ENCODE assay signal across 40 cellular contexts in genomic region chr17:45958307-45958706, GRCh38. TPM values are rescaled to one million over a fixed set of nuclear protein-coding genes. Genes with fewer than 3 reads are reported as not detected.
"Had no signal": no experiment of that assay in that cellular context is flagged by ENCODE, and none has a peak within 500 bp of the region (broad histone marks: within the 10 kb centered on the region; RNA-seq: fewer than 3 reads in every experiment).

No MANE protein-coding gene starts in this region.

- H3K27me3 Mint-ChIP-seq: activated naive CD4-positive, alpha-beta T cell treated with anti-CD3 and anti-CD28 coated beads, Interleukin-2, amount 50 U/mL, for 24 hours; activated naive CD8-positive, alpha-beta T cell treated with anti-CD3 and anti-CD28 coated beads for 36 hours; activated T-cell treated with anti-CD3 and anti-CD28 coated beads, Interleukin-2, amount 50 U/mL, for 24 hours; activated T-helper 17 cell treated with anti-CD3 and anti-CD28 coated beads, Interleukin-2, amount 50 U/mL, for 72 hours; brain had no signal

- H3K4me3 ChIP-seq: adrenal gland, ascending aorta, body of pancreas, breast epithelium, cardiac muscle cell had no signal

- H3K36me3 ChIP-seq: adrenal gland, ascending aorta, brain microvascular endothelial cell, breast epithelium, cardiac muscle cell had no signal

- H3K27ac ChIP-seq: adrenal gland, ascending aorta, body of pancreas, brain microvascular endothelial cell, breast epithelium, cardiac muscle cell had no signal

- H3K9me3 ChIP-seq: adrenal gland, ascending aorta, body of pancreas, breast epithelium had no signal

- H3K4me3 Mint-ChIP-seq: activated naive CD4-positive, alpha-beta T cell treated with anti-CD3 and anti-CD28 coated beads for 36 hours; activated naive CD4-positive, alpha-beta T cell treated with anti-CD3 and anti-CD28 coated beads, Interleukin-2, amount 10 ng/mL, durations not matched to agents 7 days and 5 days; activated naive CD4-positive, alpha-beta T cell treated with anti-CD3 and anti-CD28 coated beads, Interleukin-2, amount 50 U/mL, for 24 hours; activated naive CD8-positive, alpha-beta T cell; activated naive CD8-positive, alpha-beta T cell treated with anti-CD3 and anti-CD28 coated beads for 36 hours; activated naive CD8-positive, alpha-beta T cell treated with anti-CD3 and anti-CD28 coated beads, Interleukin-2, amount 10 ng/mL, durations not matched to agents 7 days and 5 days; activated naive CD8-positive, alpha-beta T cell treated with anti-CD3 and anti-CD28 coated beads, Interleukin-2, amount 50 U/mL, for 24 hours; activated T-cell treated with anti-CD3 and anti-CD28 coated beads, Interleukin-2, amount 50 U/mL, for 24 hours; activated T-cell treated with anti-CD3 and anti-CD28 coated beads, Interleukin-2, amount 50 U/mL, for 4 hours; activated T-cell treated with anti-CD3 and anti-CD28 coated beads, Interleukin-2, amount 50 U/mL, for 72 hours; activated T-helper 1 cell treated with anti-CD3 and anti-CD28 coated beads, Interleukin-12 subunit alpha, Interleukin-12 subunit beta, Interleukin-2, Interleukin-4 antibody, amounts not matched to agents 30 ng/mL and 10 ng/mL and 1 ng/mL, durations not matched to agents 14 hours and 24 hours and 36 hours; activated T-helper 17 cell treated with anti-CD3 and anti-CD28 coated beads, Interleukin-2, amount 50 U/mL, for 72 hours; brain; central memory CD8-positive, alpha-beta T cell had no signal

- ATAC-seq: activated naive CD4-positive, alpha-beta T cell treated with anti-CD3 and anti-CD28 coated beads, Interleukin-2, amount 50 U/mL, for 72 hours; activated naive CD8-positive, alpha-beta T cell treated with anti-CD3 and anti-CD28 coated beads, Interleukin-2, amount 50 U/mL, for 24 hours; activated T-cell treated with anti-CD3 and anti-CD28 coated beads, Interleukin-2, amount 50 U/mL, for 4 hours; activated T-cell treated with anti-CD3 and anti-CD28 coated beads, Interleukin-2, amount 50 U/mL, for 72 hours; activated T-helper 17 cell treated with anti-CD3 and anti-CD28 coated beads, Interleukin-2, amount 50 U/mL, for 72 hours; body of pancreas had no signal

- DNase-seq: activated effector memory CD4-positive, alpha-beta T cell treated with anti-CD3 and anti-CD28 coated beads, Interleukin-2, amount 50 U/mL, for 16 hours; activated effector memory CD4-positive, alpha-beta T cell treated with Interleukin-2 at 50 U/mL for 16 hours; activated gamma-delta T cell; activated gamma-delta T cell treated with Interleukin-2 at 50 U/mL for 16 hours; activated naive CD4-positive, alpha-beta T cell; activated naive CD4-positive, alpha-beta T cell treated with anti-CD3 and anti-CD28 coated beads for 36 hours; activated naive CD4-positive, alpha-beta T cell treated with anti-CD3 and anti-CD28 coated beads, Interleukin-2, amount 10 ng/mL, durations not matched to agents 7 days and 5 days; activated naive CD4-positive, alpha-beta T cell treated with anti-CD3 and anti-CD28 coated beads, Interleukin-2, amount 50 U/mL, for 16 hours; activated naive CD4-positive, alpha-beta T cell treated with Interleukin-2 at 50 U/mL for 16 hours; activated naive CD8-positive, alpha-beta T cell treated with anti-CD3 and anti-CD28 coated beads for 36 hours; activated naive CD8-positive, alpha-beta T cell treated with anti-CD3 and anti-CD28 coated beads, Interleukin-2, amount 10 ng/mL, durations not matched to agents 7 days and 5 days; activated naive CD8-positive, alpha-beta T cell treated with anti-CD3 and anti-CD28 coated beads, Interleukin-2, amount 50 U/mL, for 24 hours; activated T-cell treated with anti-CD3 and anti-CD28 coated beads, Interleukin-2, amount 50 U/mL, for 24 hours; activated T-cell treated with anti-CD3 and anti-CD28 coated beads, Interleukin-2, amount 50 U/mL, for 4 hours; activated T-cell treated with anti-CD3 and anti-CD28 coated beads, Interleukin-2, amount 50 U/mL, for 48 hours; activated T-cell treated with anti-CD3 and anti-CD28 coated beads, Interleukin-2, amount 50 U/mL, for 72 hours; adrenal gland; amniotic stem cell; amygdala; anterior cingulate cortex; body of pancreas; brain microvascular endothelial cell; central memory CD4-positive, alpha-beta T cell; cerebellar nuclear complex had no signal

- H3K36me3 Mint-ChIP-seq: activated naive CD4-positive, alpha-beta T cell treated with anti-CD3 and anti-CD28 coated beads, Interleukin-2, amount 10 ng/mL, durations not matched to agents 7 days and 5 days; activated naive CD4-positive, alpha-beta T cell treated with anti-CD3 and anti-CD28 coated beads, Interleukin-2, amount 50 U/mL, for 24 hours; activated naive CD4-positive, alpha-beta T cell treated with anti-CD3 and anti-CD28 coated beads, Interleukin-2, amount 50 U/mL, for 72 hours; activated naive CD8-positive, alpha-beta T cell; activated naive CD8-positive, alpha-beta T cell treated with anti-CD3 and anti-CD28 coated beads for 36 hours; activated naive CD8-positive, alpha-beta T cell treated with anti-CD3 and anti-CD28 coated beads, Interleukin-2, amount 10 ng/mL, durations not matched to agents 7 days and 5 days had no signal

- H3K27ac Mint-ChIP-seq: activated naive CD4-positive, alpha-beta T cell treated with anti-CD3 and anti-CD28 coated beads for 36 hours; activated naive CD4-positive, alpha-beta T cell treated with anti-CD3 and anti-CD28 coated beads, Interleukin-2, amount 10 ng/mL, durations not matched to agents 7 days and 5 days; activated naive CD4-positive, alpha-beta T cell treated with anti-CD3 and anti-CD28 coated beads, Interleukin-2, amount 50 U/mL, for 24 hours; activated naive CD4-positive, alpha-beta T cell treated with anti-CD3 and anti-CD28 coated beads, Interleukin-2, amount 50 U/mL, for 72 hours; activated naive CD8-positive, alpha-beta T cell; activated naive CD8-positive, alpha-beta T cell treated with anti-CD3 and anti-CD28 coated beads for 36 hours; activated naive CD8-positive, alpha-beta T cell treated with anti-CD3 and anti-CD28 coated beads, Interleukin-2, amount 10 ng/mL, durations not matched to agents 7 days and 5 days; activated naive CD8-positive, alpha-beta T cell treated with anti-CD3 and anti-CD28 coated beads, Interleukin-2, amount 50 U/mL, for 24 hours; activated T-cell treated with anti-CD3 and anti-CD28 coated beads, Interleukin-2, amount 50 U/mL, for 24 hours; activated T-cell treated with anti-CD3 and anti-CD28 coated beads, Interleukin-2, amount 50 U/mL, for 72 hours; activated T-helper 1 cell treated with anti-CD3 and anti-CD28 coated beads, Interleukin-12 subunit alpha, Interleukin-12 subunit beta, Interleukin-2, Interleukin-4 antibody, amounts not matched to agents 30 ng/mL and 10 ng/mL and 1 ng/mL, durations not matched to agents 14 hours and 24 hours and 36 hours; activated T-helper 17 cell treated with anti-CD3 and anti-CD28 coated beads, Interleukin-2, amount 50 U/mL, for 72 hours; activated T-helper 2 cell treated with anti-CD3 and anti-CD28 coated beads, Interferon-gamma antibody, Interleukin-2, Interleukin-4, amounts not matched to agents 10 μg/mL and 5 μg/mL and 100 μg/mL, durations not matched to agents 14 hours and 24 hours and 36 hours had no signal

- H3K4me1 Mint-ChIP-seq: activated naive CD4-positive, alpha-beta T cell treated with anti-CD3 and anti-CD28 coated beads, Interleukin-2, amount 10 ng/mL, durations not matched to agents 7 days and 5 days; activated naive CD4-positive, alpha-beta T cell treated with anti-CD3 and anti-CD28 coated beads, Interleukin-2, amount 50 U/mL, for 24 hours; activated naive CD8-positive, alpha-beta T cell treated with anti-CD3 and anti-CD28 coated beads for 36 hours; activated naive CD8-positive, alpha-beta T cell treated with anti-CD3 and anti-CD28 coated beads, Interleukin-2, amount 10 ng/mL, durations not matched to agents 7 days and 5 days; activated naive CD8-positive, alpha-beta T cell treated with anti-CD3 and anti-CD28 coated beads, Interleukin-2, amount 50 U/mL, for 24 hours; activated T-helper 17 cell treated with anti-CD3 and anti-CD28 coated beads, Interleukin-2, amount 50 U/mL, for 72 hours; central memory CD8-positive, alpha-beta T cell had no signal

RNA-seq across cellular contexts. Expression of gene STH, which starts 40.7 kb away (rescaled TPM):
- total RNA-seq: activated naive CD4-positive, alpha-beta T cell treated with anti-CD3 and anti-CD28 coated beads for 36 hours; activated naive CD4-positive, alpha-beta T cell treated with anti-CD3 and anti-CD28 coated beads, Interleukin-2, amount 50 U/mL, for 72 hours; activated naive CD8-positive, alpha-beta T cell treated with anti-CD3 and anti-CD28 coated beads for 36 hours; activated naive CD8-positive, alpha-beta T cell treated with anti-CD3 and anti-CD28 coated beads, Interleukin-2, amount 10 ng/mL, durations not matched to agents 7 days and 5 days; activated T-cell treated with anti-CD3 and anti-CD28 coated beads, Interleukin-2, amount 50 U/mL, for 4 hours; activated T-cell treated with anti-CD3 and anti-CD28 coated beads, Interleukin-2, amount 50 U/mL, for 72 hours; activated T-helper 1 cell treated with anti-CD3 and anti-CD28 coated beads, Interleukin-12 subunit alpha, Interleukin-12 subunit beta, Interleukin-2, Interleukin-4 antibody, amounts not matched to agents 30 ng/mL and 10 ng/mL and 1 ng/mL, durations not matched to agents 14 hours and 24 hours and 36 hours; activated T-helper 17 cell treated with anti-CD3 and anti-CD28 coated beads, Interleukin-2, amount 50 U/mL, for 72 hours; activated T-helper 2 cell treated with anti-CD3 and anti-CD28 coated beads, Interferon-gamma antibody, Interleukin-2, Interleukin-4, amounts not matched to agents 10 μg/mL and 5 μg/mL and 100 μg/mL, durations not matched to agents 14 hours and 24 hours and 36 hours; adrenal gland; aorta; ascending aorta; astrocyte; body of pancreas; breast epithelium; bronchial epithelial cell; cardiac muscle cell; cardiac septum; chondrocyte had no signal
